Comparison of ENCODE assay signal across 2 cellular contexts in genomic region chr11:119788096-119788883, GRCh38.
TF ChIP-seq lines count a peak whose summit lies in the region.

No MANE protein-coding gene starts in this region.

TF ChIP-seq in SK-N-SH, 30 proteins besides CTCF, POLR2A, EP300 and RAD21 (continued from another document):
- no peak for TF ChIP-seq PBX3 (IDR thresholded peaks at IDR 0.05)
- no peak for TF ChIP-seq MXI1 (IDR thresholded peaks at IDR 0.05; ENCODE audit: low read depth, low read length)
- TF ChIP-seq GATA2 (CRISPR knock-in tag; IDR thresholded peaks at IDR 0.05) = no peak
- no peak for TF ChIP-seq MEF2A (IDR thresholded peaks at IDR 0.05; ENCODE audit: borderline replicate concordance, low read depth)
- TF ChIP-seq TAF1 (IDR thresholded peaks at IDR 0.05; ENCODE audit: borderline replicate concordance, low read depth, low read length) = no peak

TF ChIP-seq in SK-N-SH treated with all-trans-retinoic acid at 6 μM for 48 hours, 23 proteins besides CTCF, POLR2A, EP300 and RAD21 (continued from another document):
- TF ChIP-seq TSHZ2 (CRISPR knock-in tag; IDR thresholded peaks at IDR 0.05) (no peak), RARB (CRISPR knock-in tag; IDR thresholded peaks at IDR 0.05) (no peak), ZNF8 (CRISPR knock-in tag; IDR thresholded peaks at IDR 0.05) (no peak), BACH2 (CRISPR knock-in tag; IDR thresholded peaks at IDR 0.05; ENCODE audit: borderline replicate concordance) (no peak), ZNF565 (CRISPR knock-in tag; conservative IDR thresholded peaks at IDR 0.05; ENCODE audit: low read depth) (no peak), ZC3H10 (CRISPR knock-in tag; IDR thresholded peaks at IDR 0.05) (no peak), ZFP3 (CRISPR knock-in tag; IDR thresholded peaks at IDR 0.05) (no peak)
